In the genomic region with DNA sequence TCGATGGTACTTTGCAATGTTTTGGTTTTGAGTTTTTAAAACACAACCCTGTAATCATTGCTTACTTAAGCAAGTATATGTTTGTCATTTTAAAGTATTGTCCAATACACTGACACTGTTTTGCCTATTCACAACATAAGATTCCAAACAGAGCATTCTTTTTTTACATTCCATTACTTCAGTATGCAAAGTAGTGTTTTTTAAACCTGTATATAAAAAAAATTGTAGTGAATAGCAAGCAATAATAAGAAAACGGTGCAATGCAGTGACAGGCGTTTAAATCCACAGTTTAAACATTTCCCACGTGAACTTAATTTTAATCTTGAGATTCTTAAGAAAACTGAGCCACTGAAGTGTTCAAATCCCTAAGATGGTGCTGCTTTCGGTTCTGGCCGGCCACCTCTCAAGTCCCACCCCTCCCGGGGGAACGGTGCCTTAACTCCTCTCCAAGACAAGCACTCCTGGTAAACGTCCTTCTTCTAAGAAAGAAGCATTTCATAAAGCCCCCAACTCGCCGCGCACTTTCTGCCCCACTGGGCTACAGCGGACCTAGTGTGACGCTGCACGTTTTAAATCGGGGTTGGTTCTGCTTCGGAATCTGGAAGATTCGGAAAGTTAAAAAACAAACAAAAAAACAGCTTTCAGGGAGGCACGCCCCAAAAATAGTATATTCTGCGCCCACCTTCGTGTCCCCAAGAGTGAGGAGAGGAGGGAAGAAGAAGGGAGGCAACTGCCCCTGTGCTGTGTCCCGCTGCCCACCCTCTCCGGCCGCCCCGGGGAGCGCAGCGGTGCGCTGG, we compare ENCODE assay signal across 8 cellular contexts. TPM values are rescaled to one million over a fixed set of nuclear protein-coding genes. Genes with fewer than 3 reads are reported as not detected.
DNase-seq lines count a peak whose midpoint lies in the region; ATAC-seq and TF ChIP-seq lines count a peak whose summit lies in the region.

No MANE protein-coding gene starts in this region.

- H3K4me3 ChIP-seq in epithelial cell of proximal tubule (ENCODE audit: low read depth, low read length) (peak overlapping the region; percentile 46), mucosa of descending colon (peak overlapping the region; percentile 15), vagina (peak overlapping the region; percentile 58 to 78)

- peak overlapping the region; percentile 93 for H3K27ac ChIP-seq in vagina

- no peaks in the 10 kb centered on the region for H3K9me3 Mint-ChIP-seq in MCF 10A (ENCODE audit: unreplicated experiment)

- no peaks in the 10 kb centered on the region for H3K27me3 ChIP-seq in vagina

- no peak for TF ChIP-seq POLR2A in vagina (IDR thresholded peaks at IDR 0.05)

- H3K36me3 ChIP-seq in mucosa of descending colon (ENCODE audit: low read depth) (no peaks in the 10 kb centered on the region), vagina (peaks cover 0 to 2% of the 10 kb centered on the region in 2 donors)

- H3K4me3 Mint-ChIP-seq in MCF 10A (ENCODE audit: unreplicated experiment) = no peak overlapping the region

- no peak for TF ChIP-seq CTCF in MCF 10A (IDR thresholded peaks at IDR 0.05; ENCODE audit: unreplicated experiment)
- TF ChIP-seq CTCF in epithelial cell of proximal tubule (conservative IDR thresholded peaks at IDR 0.05; ENCODE audit: low read depth, low read length) = no peak
- TF ChIP-seq CTCF in mucosa of descending colon (IDR thresholded peaks at IDR 0.05) = no peak
- TF ChIP-seq CTCF in vagina (IDR thresholded peaks at IDR 0.05) = no peak

- H3K27ac Mint-ChIP-seq in MCF 10A (ENCODE audit: low read depth, unreplicated experiment) = no peak overlapping the region

- H3K27me3 Mint-ChIP-seq in MCF 10A (ENCODE audit: insufficient read depth, unreplicated experiment) = peaks cover 20% of the 10 kb centered on the region

- H3K36me3 Mint-ChIP-seq in MCF 10A (ENCODE audit: insufficient read depth, unreplicated experiment) = no peaks in the 10 kb centered on the region

- DNase-seq in T47D (ENCODE audit: low read depth in 1 of 2, low spot score in 1 of 2) (peak; percentile 71 to 77), MCF 10A (ENCODE audit: unreplicated experiment) (no peak), epithelial cell of proximal tubule (ENCODE audit: low read depth) (peak; percentile 3), mucosa of descending colon (peak in 2 of 3 donors; percentile 16 to 27), vagina (ENCODE audit: extremely low spot score in 2 of 2) (no peak), NCI-H1105 treated with DMSO at 0.1 percent for 48 hours (lab: John Stamatoyannopoulos, UW) (no peak), NCI-H1930 (lab: John Stamatoyannopoulos, UW) (no peak), HT-29 (ENCODE audit: low spot score) (no peak)

- in situ Hi-C loops in T47D (cut with HindIII; ENCODE audit: low pct_unique_long_range_greater_than_20kb, low sequenced_read_pairs) = no loop called here

- no TSS peak for BruUV-seq in MCF 10A (replicated peaks; lab: Mats Ljungman, UMichigan)

- CTCF ChIA-PET in MCF 10A (lab: Yijun Ruan, JAX) = no interaction called here

- peaks cover 22% of the 10 kb centered on the region for H3K4me1 ChIP-seq in mucosa of descending colon (ENCODE audit: low read depth)
- peaks cover 5% of the 10 kb centered on the region for H3K4me1 ChIP-seq in vagina

- no peaks in the 10 kb centered on the region for H3K4me1 Mint-ChIP-seq in MCF 10A (ENCODE audit: insufficient read depth, unreplicated experiment)

- POLR2A ChIA-PET in MCF 10A (lab: Yijun Ruan, JAX) = no interaction called here

- H3K9me3 ChIP-seq in mucosa of descending colon (no peaks in the 10 kb centered on the region), vagina (no peaks in the 10 kb centered on the region)

- no peak for ATAC-seq in mucosa of descending colon

- intact Hi-C loops in MCF 10A (cut with micrococcal nuclease) = no loop called here
- intact Hi-C loops in mucosa of descending colon (cut with DNase I, micrococcal nuclease) = no loop called here
- intact Hi-C loops in vagina (cut with DNase I) = loop anchor here (10.0 kb wide), 1 partner anchor 442 kb away; the partner anchor contains the start of gene ARHGAP42

RNA-seq across cellular contexts. Expression of gene PGR, which starts 2.9 kb away (rescaled TPM):
- total RNA-seq in MCF 10A (2022) = not detected in 2 replicates
- total RNA-seq in epithelial cell of proximal tubule = under 0.01 TPM in 1 of 2 replicates, not detected in the other
- total RNA-seq in mucosa of descending colon = 1 to 10 TPM in 1 of 3 donors, under 1 TPM in 2; 0.49 to 5.5 (median 0.92) TPM
- total RNA-seq in vagina = 34.4 TPM
- total RNA-seq in HT-29 (2014; rRNA removed; shearing (Covaris generic)) = not detected in 2 replicates

Comparison
In these comparisons a context has a peak if more than half of its experiments do, and no peak if none do; other contexts are left out.
1. DNase-seq: peak in T47D (2 of 2), epithelial cell of proximal tubule (single experiment) and mucosa of descending colon (2 of 3); none in MCF 10A (single experiment), vagina (0 of 2), NCI-H1105 treated with DMSO at 0.1 percent for 48 hours (single experiment), NCI-H1930 (0 of 2) and HT-29 (single experiment).
2. H3K4me3 ChIP-seq: peak in every context shown above with its lines; median percentile 68 in vagina; 46 in epithelial cell of proximal tubule; 15 in mucosa of descending colon.